11 cellular contexts compared by ENCODE assay signal in genomic region chr21:46191257-46191685, GRCh38. TPM values are rescaled to one million over a fixed set of nuclear protein-coding genes. Genes with fewer than 3 reads are reported as not detected.
DNase-seq lines count a peak whose midpoint lies in the region; TF ChIP-seq lines count a peak whose summit lies in the region.
"Had no signal": no experiment of that assay in that cellular context is flagged by ENCODE, and none has a peak within 500 bp of the region (broad histone marks: within the 10 kb centered on the region; RNA-seq: fewer than 3 reads in every experiment).

No MANE protein-coding gene starts in this region.

- H3K36me3 Mint-ChIP-seq in endodermal cell (ENCODE audit: low read depth), result peaks cover 48% of the 10 kb centered on the region

- intact Hi-C loops in left ventricle myocardium inferior (cut with micrococcal nuclease) (no loop called here), stomach (cut with DNase I; ENCODE audit: low total_unique reads) (no loop called here)

- peaks cover 47% of the 10 kb centered on the region for H3K4me1 ChIP-seq in left ventricle myocardium inferior
- peaks cover 0 to 22% (median 10%) of the 10 kb centered on the region in 4 donors for H3K4me1 ChIP-seq in stomach
- no peaks in the 10 kb centered on the region for H3K4me1 ChIP-seq in endodermal cell (ENCODE audit: control insufficient read depth, insufficient read depth, low read length)

- H3K36me3 ChIP-seq in left ventricle myocardium inferior (peaks cover 55% of the 10 kb centered on the region), stomach (peaks cover 40 to 72% (median 66%) of the 10 kb centered on the region in 4 donors), endodermal cell (ENCODE audit: control insufficient read depth, insufficient read depth, low read length) (peaks cover 31% of the 10 kb centered on the region)

- TF ChIP-seq POLR2A in stomach (IDR thresholded peaks at IDR 0.05), result no peak

- TF ChIP-seq EP300 in stomach (IDR thresholded peaks at IDR 0.05), result no peak

- H3K4me3 Mint-ChIP-seq in endodermal cell, result no peak overlapping the region

- peaks cover 9% of the 10 kb centered on the region for H3K4me1 Mint-ChIP-seq in endodermal cell

- H3K9me3 Mint-ChIP-seq in endodermal cell, result no peaks in the 10 kb centered on the region

- no peak overlapping the region for H3K27ac Mint-ChIP-seq in endodermal cell

- no peak overlapping the region for H3K9ac ChIP-seq in endodermal cell (ENCODE audit: extremely low read depth, low read length, poor library complexity, severe bottlenecking)

- TF ChIP-seq CTCF in left ventricle myocardium inferior (IDR thresholded peaks at IDR 0.05; ENCODE audit: borderline replicate concordance) (no peak), stomach (IDR thresholded peaks at IDR 0.05) (no peak), endodermal cell (conservative IDR thresholded peaks at IDR 0.05) (no peak)

- WGBS in stomach, 5 donors, result 88 to 96% (median 91%) methylated on average over 4 of the region's 4 CpGs
- WGBS in endodermal cell (ENCODE audit: insufficient coverage in 1 of 2, insufficient read length in 1 of 2), 2 experiments, result 89 to 100% methylated on average over 2 to 4 of the region's 4 CpGs

- H3K27me3 ChIP-seq in left ventricle myocardium inferior (ENCODE audit: low read depth), result no peaks in the 10 kb centered on the region
- no peaks in the 10 kb centered on the region for H3K27me3 ChIP-seq in stomach
- H3K27me3 ChIP-seq in endodermal cell (ENCODE audit: control insufficient read depth, insufficient read depth, low read length, poor library complexity, severe bottlenecking), result no peaks in the 10 kb centered on the region

- H3K9me3 ChIP-seq in left ventricle myocardium inferior (replicated peaks), result no peaks in the 10 kb centered on the region
- no peaks in the 10 kb centered on the region for H3K9me3 ChIP-seq in stomach
- no peaks in the 10 kb centered on the region for H3K9me3 ChIP-seq in endodermal cell (ENCODE audit: control insufficient read depth, low read length)

- H3K27ac ChIP-seq in left ventricle myocardium inferior (replicated peaks) (peak overlapping the region; percentile 96), stomach (peak overlapping the region in 1 of 5 donors; percentile 46), endodermal cell (ENCODE audit: low read depth, low read length) (no peak overlapping the region)

- DNase-seq in HPDE6-E6E7 (ENCODE audit: extremely low spot score) (peak; percentile 35), astrocyte of the hippocampus (ENCODE audit: low read depth, low spot score) (peak; percentile 87), left ventricle myocardium inferior (no peak), stomach (peak; percentile 21), NCI-H2107 treated with DMSO at 0.1 percent for 48 hours (lab: John Stamatoyannopoulos, UW; ENCODE audit: unreplicated experiment) (no peak), endodermal cell (no peak), NCI-H1436 treated with DMSO at 0.1 percent for 48 hours (lab: John Stamatoyannopoulos, UW) (no peak), NOMO-1 treated with dmso at 0.1 percent for 144 hours (lab: John Stamatoyannopoulos, UW; ENCODE audit: unreplicated experiment) (no peak)
- DNase-seq: MM.1S; stimulated activated naive CD4-positive, alpha-beta T cell had no signal

- H3K27me3 Mint-ChIP-seq in endodermal cell (ENCODE audit: insufficient read depth), result no peaks in the 10 kb centered on the region

- H3K4me3 ChIP-seq in left ventricle myocardium inferior (no peak overlapping the region), stomach (no peak overlapping the region), endodermal cell (ENCODE audit: low read length) (no peak overlapping the region)

RNA-seq across cellular contexts. Expression of gene SPATC1L, which starts 7.0 kb away (rescaled TPM):
- total RNA-seq in left ventricle myocardium inferior (7.0 TPM), stomach (10 to 100 TPM in 2 of 5 donors, 1 to 10 TPM in 1, under 1 TPM in 1, not detected in 1; 0.72 to 26.4 (median 8.0) TPM), endodermal cell (10 to 100 TPM; 29.5 to 31.9 TPM)
- 10 to 100 TPM in 2 of 3 donors, 1 to 10 TPM in 1; 7.0 to 14.2 (median 13.7) TPM for polyA plus RNA-seq in stomach
- 32.1 TPM for polyA plus RNA-seq in endodermal cell (2013, experiment 1 of 2)
- 33.4 TPM for polyA plus RNA-seq in endodermal cell (2013, experiment 2 of 2)

RNA-seq across cellular contexts. Expression of gene FTCD, which starts 35.9 kb away (rescaled TPM):
- total RNA-seq in left ventricle myocardium inferior (2.2 TPM), stomach (1 to 10 TPM in 2 of 5 donors, not detected in 3; 1.3 to 6.7 TPM), endodermal cell (1 to 10 TPM; 3.5 to 4.6 TPM)
- polyA plus RNA-seq in stomach, result 1 to 10 TPM in 1 of 3 donors, under 1 TPM in 2; 0.25 to 2.4 (median 0.53) TPM
- polyA plus RNA-seq in endodermal cell (2013, experiment 1 of 2), result 3.0 TPM
- polyA plus RNA-seq in endodermal cell (2013, experiment 2 of 2), result 1.0 TPM
- total RNA-seq: pulmonary artery endothelial cell had no signal

RNA-seq across cellular contexts. Expression of gene LSS, which starts 37.3 kb away (rescaled TPM):
- total RNA-seq in left ventricle myocardium inferior (52.0 TPM), stomach (100 to 1,000 TPM in 1 of 5 donors, 10 to 100 TPM in 4; 26.4 to 246 (median 46.7) TPM), endodermal cell (10 to 100 TPM; 56.7 to 85.2 TPM)
- 10 to 100 TPM; 15.3 to 22.2 (median 21.7) TPM for polyA plus RNA-seq in stomach
- 101 TPM for polyA plus RNA-seq in endodermal cell (2013, experiment 1 of 2)
- polyA plus RNA-seq in endodermal cell (2013, experiment 2 of 2), result 100 TPM

Comparison
In these comparisons a context has a peak if more than half of its experiments do, and no peak if none do; other contexts are left out.
1. DNase-seq: peak in HPDE6-E6E7 (single experiment), astrocyte of the hippocampus (single experiment) and stomach (single experiment); none in left ventricle myocardium inferior (single experiment), NCI-H2107 treated with DMSO at 0.1 percent for 48 hours (single experiment), endodermal cell (single experiment), NCI-H1436 treated with DMSO at 0.1 percent for 48 hours (single experiment) and NOMO-1 treated with dmso at 0.1 percent for 144 hours (single experiment).